Comparison of ENCODE assay signal across 1 cellular context in genomic region chr13:43838909-43839308, GRCh38.
TF ChIP-seq lines count a peak whose summit lies in the region.

No MANE protein-coding gene starts in this region.

TF ChIP-seq in GM23338, 12 proteins besides CTCF, POLR2A, EP300 and RAD21 (continued from another document):
- TF ChIP-seq REST (IDR thresholded peaks at IDR 0.05; ENCODE audit: unreplicated experiment): no peak
- no peak for TF ChIP-seq STAT1 (IDR thresholded peaks at IDR 0.05; ENCODE audit: unreplicated experiment)
- no peak for TF ChIP-seq ZNF462 (CRISPR knock-in tag; IDR thresholded peaks at IDR 0.05)
- TF ChIP-seq EZH2phosphoT487 (IDR thresholded peaks at IDR 0.05; ENCODE audit: unreplicated experiment): no peak
- TF ChIP-seq ZNF331 (CRISPR knock-in tag; IDR thresholded peaks at IDR 0.05; ENCODE audit: low read depth): no peak
